ENCODE assay signal across 1 cellular context in the genomic region with DNA sequence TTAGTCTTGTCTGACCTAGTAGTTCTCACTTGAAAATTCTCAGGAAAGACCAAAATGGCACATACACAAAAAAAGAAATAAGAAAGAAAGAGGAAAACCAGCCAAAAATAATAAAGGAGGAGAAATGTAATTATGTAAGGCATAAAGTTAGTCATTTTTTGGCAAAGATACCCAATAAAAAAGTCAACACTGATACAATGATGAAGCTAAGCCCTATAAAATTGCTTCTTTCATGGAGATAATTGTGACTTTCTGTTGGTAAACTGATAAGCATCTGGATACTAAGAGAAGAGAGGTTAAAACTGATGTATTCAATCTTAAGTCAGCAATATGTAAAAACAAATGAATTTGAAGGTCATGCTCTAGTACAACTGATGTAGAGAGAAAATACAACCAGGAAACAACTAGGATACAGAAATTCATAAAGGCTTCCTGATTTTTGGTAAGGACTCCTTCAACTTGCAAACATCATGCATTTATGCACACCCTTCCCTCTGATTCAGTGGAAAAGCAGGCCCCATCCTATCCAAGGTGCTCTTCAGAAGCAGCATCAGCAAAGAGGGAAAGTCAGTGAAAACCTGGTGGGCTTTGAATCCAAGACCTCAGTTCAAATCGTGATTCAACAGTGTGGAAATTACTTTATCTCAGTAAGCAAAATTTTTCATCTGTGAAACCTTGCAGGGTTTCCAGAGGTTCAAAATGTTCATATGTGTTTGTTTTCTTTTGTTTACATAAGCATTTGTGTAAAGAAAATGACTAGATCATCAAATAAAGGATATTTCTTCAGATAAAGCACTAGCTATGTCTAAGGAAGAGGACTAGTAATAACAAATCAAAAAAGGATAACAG.
TF ChIP-seq lines count a peak whose summit lies in the region.

No MANE protein-coding gene starts in this region.

TF ChIP-seq in SK-N-SH, 30 proteins besides CTCF, POLR2A, EP300 and RAD21 (continued from another document):
- TF ChIP-seq, protein P1, sequence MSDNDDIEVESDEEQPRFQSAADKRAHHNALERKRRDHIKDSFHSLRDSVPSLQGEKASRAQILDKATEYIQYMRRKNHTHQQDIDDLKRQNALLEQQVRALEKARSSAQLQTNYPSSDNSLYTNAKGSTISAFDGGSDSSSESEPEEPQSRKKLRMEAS (IDR thresholded peaks at IDR 0.05; ENCODE audit: low read depth) = no peak
